19 cellular contexts compared by ENCODE assay signal in the genomic region with DNA sequence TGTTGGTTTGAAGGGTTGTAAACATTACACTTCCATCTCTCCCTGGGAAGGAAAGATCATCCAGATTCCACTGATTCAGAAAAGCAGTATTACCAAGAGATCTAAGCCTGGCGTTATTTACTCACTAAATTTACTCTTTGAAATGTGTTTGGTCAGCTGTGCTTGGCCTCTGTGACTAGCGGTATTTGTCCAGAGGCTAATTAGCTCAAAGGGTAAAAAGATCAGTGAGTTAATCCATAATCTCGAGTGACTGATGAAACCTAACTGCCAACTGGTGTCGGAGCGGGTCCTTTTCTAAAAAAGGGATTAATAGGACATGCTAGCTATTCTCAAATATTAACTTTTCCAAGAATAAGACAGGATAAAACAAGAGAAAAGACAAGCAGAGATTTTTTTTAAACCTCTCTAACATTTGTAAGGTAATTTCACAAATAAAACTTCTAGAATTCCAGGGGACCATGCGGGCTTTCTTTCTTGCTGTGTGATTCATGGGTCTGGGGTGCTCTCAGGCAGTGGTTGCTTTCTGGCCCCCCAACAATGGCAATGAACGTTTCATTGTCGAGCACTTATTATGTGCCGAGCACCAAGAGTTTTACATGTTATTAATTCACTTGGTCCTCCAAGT.
A peak's percentile ranks its signal among the peaks of the same experiment; 100 is the strongest.
DNase-seq lines count a peak whose midpoint lies in the region; ATAC-seq, FAIRE-seq and TF ChIP-seq lines count a peak whose summit lies in the region.
"Had no signal": no experiment of that assay in that cellular context is flagged by ENCODE, and none has a peak within 500 bp of the region (broad histone marks: within the 10 kb centered on the region; RNA-seq: fewer than 3 reads in every experiment).

No MANE protein-coding gene starts in this region.

- H3K36me3 Mint-ChIP-seq in effector memory CD8-positive, alpha-beta T cell (ENCODE audit: insufficient read depth): no peaks in the 10 kb centered on the region
- H3K36me3 Mint-ChIP-seq in neural progenitor cell: peaks cover 5% of the 10 kb centered on the region

- H3K79me2 ChIP-seq in neural progenitor cell (ENCODE audit: low read depth): no peaks in the 10 kb centered on the region

- no peak for FAIRE-seq in GM12891 (lab: Jason Lieb, UNC)

- TF ChIP-seq POLR2A in testis (IDR thresholded peaks at IDR 0.05) (no peak), GM12891 (IDR thresholded peaks at IDR 0.05; ENCODE audit: low read depth, low read length) (no peak)

- H3K4me1 ChIP-seq in neural progenitor cell (peaks cover 28% of the 10 kb centered on the region), testis (no peaks in the 10 kb centered on the region)
- H3K4me1 ChIP-seq: Peyer's patch had no signal

- intact Hi-C loops in testis (cut with DNase I; ENCODE audit: low total_unique reads): no loop called here

- H3K27me3 ChIP-seq in neural progenitor cell (no peaks in the 10 kb centered on the region), testis (no peaks in the 10 kb centered on the region)
- H3K27me3 ChIP-seq: MG63, Peyer's patch, transverse colon had no signal

- H4K20me1 ChIP-seq in neural progenitor cell (ENCODE audit: low read depth): no peaks in the 10 kb centered on the region

- no peak for ATAC-seq in effector memory CD8-positive, alpha-beta T cell (replicated peaks)
- ATAC-seq in HG02981 (IDR thresholded peaks at IDR 0.05; ENCODE audit: unreplicated experiment): no peak

- peaks cover 26% of the 10 kb centered on the region for H3F3A ChIP-seq in neural progenitor cell (ENCODE audit: low read depth)

- peak overlapping the region; percentile 87 to 91 for H3K27ac Mint-ChIP-seq in effector memory CD8-positive, alpha-beta T cell
- no peak overlapping the region for H3K27ac Mint-ChIP-seq in neural progenitor cell

- peaks cover 24 to 35% of the 10 kb centered on the region in 2 donors for H3K4me1 Mint-ChIP-seq in effector memory CD8-positive, alpha-beta T cell (ENCODE audit: low read depth in 2 of 2)
- peaks cover 21% of the 10 kb centered on the region for H3K4me1 Mint-ChIP-seq in neural progenitor cell

- H3K9ac ChIP-seq in neural progenitor cell: no peak overlapping the region

- H3K27me3 Mint-ChIP-seq in effector memory CD8-positive, alpha-beta T cell: no peaks in the 10 kb centered on the region
- H3K27me3 Mint-ChIP-seq in neural progenitor cell (ENCODE audit: insufficient read depth, low read depth): peaks cover 2% of the 10 kb centered on the region

- H3K27ac ChIP-seq in neural progenitor cell (peak overlapping the region; percentile 42), testis (no peak overlapping the region)
- H3K27ac ChIP-seq: Peyer's patch, transverse colon had no signal

- DNase-seq in COR-L47 (lab: John Stamatoyannopoulos, UW): peak; percentile 8
- DNase-seq in NCI-H2029 (lab: John Stamatoyannopoulos, UW): peak; percentile 16
- DNase-seq in effector memory CD8-positive, alpha-beta T cell: no peak
- peak; percentile 70 for DNase-seq in neural progenitor cell (ENCODE audit: low spot score)
- no peak for DNase-seq in stimulated activated CD4-positive, alpha-beta T cell treated with anti-CD3 and anti-CD28 coated beads, Interleukin-2, amount 100 ng/mL, for 24 hours
- no peak for DNase-seq in testis
- no peak for DNase-seq in GM12891 (ENCODE audit: insufficient read length, low spot score)
- DNase-seq: activated CD4-positive, alpha-beta T cell treated with anti-CD3 and anti-CD28 coated beads, Interleukin-2, amount 50 U/mL, for 1 hour; activated T-cell treated with anti-CD3 and anti-CD28 coated beads, Interleukin-2, amount 50 U/mL, for 48 hours; amygdala; cortex of kidney; mesendoderm; MG63; NCI-H345; Peyer's patch; posterior cingulate gyrus; stimulated activated CD8-positive, alpha-beta memory T cell treated with anti-CD3 and anti-CD28 coated beads, Interleukin-4, amount 100 ng/mL, for 48 hours; transverse colon had no signal

- TF ChIP-seq CTCF in neural progenitor cell (IDR thresholded peaks at IDR 0.05) (no peak), testis (IDR thresholded peaks at IDR 0.05) (no peak)

- H3K9me3 ChIP-seq in neural progenitor cell (ENCODE audit: low read depth) (no peaks in the 10 kb centered on the region), testis (no peaks in the 10 kb centered on the region)
- H3K9me3 ChIP-seq: MG63, Peyer's patch, transverse colon had no signal

- no peak overlapping the region for H3K4me3 ChIP-seq in neural progenitor cell
- no peak overlapping the region for H3K4me3 ChIP-seq in testis
- H3K4me3 ChIP-seq: MG63, Peyer's patch, transverse colon had no signal

- peaks cover 3 to 14% of the 10 kb centered on the region in 2 donors for H3K9me3 Mint-ChIP-seq in effector memory CD8-positive, alpha-beta T cell
- H3K9me3 Mint-ChIP-seq in neural progenitor cell: no peaks in the 10 kb centered on the region

- peak overlapping the region; percentile 30 for H3K4me2 ChIP-seq in neural progenitor cell

- 81 to 85% methylated on average over 9 of the region's 9 CpGs for WGBS in testis, 2 donors

- H2AFZ ChIP-seq in neural progenitor cell (replicated peaks): no peak overlapping the region

- H3K36me3 ChIP-seq in neural progenitor cell (no peaks in the 10 kb centered on the region), testis (ENCODE audit: low read depth, missing control alignments) (no peaks in the 10 kb centered on the region)
- H3K36me3 ChIP-seq: MG63, Peyer's patch, transverse colon had no signal

- no peak overlapping the region for H3K4me3 Mint-ChIP-seq in effector memory CD8-positive, alpha-beta T cell
- no peak overlapping the region for H3K4me3 Mint-ChIP-seq in neural progenitor cell

TF ChIP-seq in GM12891, 5 proteins besides CTCF, POLR2A, EP300 and RAD21:
- no peak for TF ChIP-seq POLR2AphosphoS5 (IDR thresholded peaks at IDR 0.05; ENCODE audit: low read depth, low read length)
- TF ChIP-seq TAF1 (IDR thresholded peaks at IDR 0.05; ENCODE audit: low read depth, low read length): no peak
- no peak for TF ChIP-seq SPI1 (IDR thresholded peaks at IDR 0.05; ENCODE audit: low read depth, low read length)

Comparison
In these comparisons a context has a peak if more than half of its experiments do, and no peak if none do; other contexts are left out.
1. DNase-seq: peak in COR-L47 (single experiment), NCI-H2029 (single experiment) and neural progenitor cell (single experiment); none in effector memory CD8-positive, alpha-beta T cell (0 of 3), stimulated activated CD4-positive, alpha-beta T cell treated with anti-CD3 and anti-CD28 coated beads, Interleukin-2, amount 100 ng/mL, for 24 hours (0 of 2), testis (single experiment) and GM12891 (single experiment).